19 cellular contexts compared by ENCODE assay signal in genomic region chr16:3868556-3868955, GRCh38. TPM values are rescaled to one million over a fixed set of nuclear protein-coding genes. Genes with fewer than 3 reads are reported as not detected.
DNase-seq lines count a peak whose midpoint lies in the region; ATAC-seq and TF ChIP-seq lines count a peak whose summit lies in the region.
"Had no signal": no experiment of that assay in that cellular context is flagged by ENCODE, and none has a peak within 500 bp of the region (broad histone marks: within the 10 kb centered on the region; RNA-seq: fewer than 3 reads in every experiment).

No MANE protein-coding gene starts in this region.

- ATAC-seq in IMR-90 (ENCODE audit: low read depth) (no peak), HG02852 (IDR thresholded peaks at IDR 0.05; ENCODE audit: unreplicated experiment) (no peak)
- no peak for ATAC-seq in stimulated activated memory B cell treated with anti-CD40 and anti-IgM and Interleukin-4, amounts not matched to agents 10 μg/mL and 1 μg/mL and 100 μg/mL, for 72 hours
- ATAC-seq: activated CD4-positive, alpha-beta T cell treated with anti-CD3 and anti-CD28 coated beads for 36 hours; left cardiac atrium; PC-3; right lobe of liver had no signal

- H3K36me3 Mint-ChIP-seq in CD4-positive, alpha-beta memory T cell = peaks cover 0 to 6% of the 10 kb centered on the region in 2 donors
- H3K36me3 Mint-ChIP-seq in endodermal cell (ENCODE audit: low read depth) = no peaks in the 10 kb centered on the region
- H3K36me3 Mint-ChIP-seq in stimulated activated memory B cell treated with anti-CD40 and anti-IgM and Interleukin-4, amounts not matched to agents 10 μg/mL and 1 μg/mL and 100 μg/mL, for 72 hours = peaks cover 6% of the 10 kb centered on the region

- intact Hi-C loops in CD4-positive, alpha-beta memory T cell (cut with micrococcal nuclease) = no loop called here
- intact Hi-C loops in IMR-90 (cut with micrococcal nuclease) = no loop called here

- H2BK5ac ChIP-seq in IMR-90 (ENCODE audit: low read depth, low read length, poor library complexity, severe bottlenecking) = no peak overlapping the region

- H3K4me2 ChIP-seq in IMR-90 (ENCODE audit: low read depth, low read length) = no peak overlapping the region

- no peak overlapping the region for H2BK20ac ChIP-seq in IMR-90 (ENCODE audit: low read depth, low read length)

- no peak overlapping the region for H2AK5ac ChIP-seq in IMR-90 (ENCODE audit: low read depth, low read length)

- H3K27ac ChIP-seq in CD4-positive, alpha-beta memory T cell (ENCODE audit: low read depth, low read length) = no peak overlapping the region
- H3K27ac ChIP-seq in IMR-90 (ENCODE audit: insufficient read depth, low read length) (no peak overlapping the region), endodermal cell (ENCODE audit: low read depth, low read length) (no peak overlapping the region)
- H3K27ac ChIP-seq: right lobe of liver had no signal

- no peak overlapping the region for H4K5ac ChIP-seq in IMR-90 (ENCODE audit: low read depth, low read length)

- H3K4me1 Mint-ChIP-seq in CD4-positive, alpha-beta memory T cell = peaks cover 63 to 95% (median 80%) of the 10 kb centered on the region in 4 donors
- peaks cover 67% of the 10 kb centered on the region for H3K4me1 Mint-ChIP-seq in endodermal cell
- peaks cover 83% of the 10 kb centered on the region for H3K4me1 Mint-ChIP-seq in stimulated activated memory B cell treated with anti-CD40 and anti-IgM and Interleukin-4, amounts not matched to agents 10 μg/mL and 1 μg/mL and 100 μg/mL, for 72 hours

- H3K4me3 ChIP-seq in CD4-positive, alpha-beta memory T cell (ENCODE audit: low read length in 2 of 2) = no peak overlapping the region
- H3K4me3 ChIP-seq in IMR-90 (ENCODE audit: insufficient read depth, low read depth, low read length) (no peak overlapping the region), endodermal cell (ENCODE audit: low read length) (no peak overlapping the region)
- H3K4me3 ChIP-seq: right lobe of liver had no signal

- no peak for TF ChIP-seq RAD21 in IMR-90 (IDR thresholded peaks at IDR 0.05; ENCODE audit: low read length)

- no peaks in the 10 kb centered on the region for H3K9me3 Mint-ChIP-seq in CD4-positive, alpha-beta memory T cell
- H3K9me3 Mint-ChIP-seq in endodermal cell = no peaks in the 10 kb centered on the region
- no peaks in the 10 kb centered on the region for H3K9me3 Mint-ChIP-seq in stimulated activated memory B cell treated with anti-CD40 and anti-IgM and Interleukin-4, amounts not matched to agents 10 μg/mL and 1 μg/mL and 100 μg/mL, for 72 hours

- H3K14ac ChIP-seq in IMR-90 (replicated peaks; ENCODE audit: low read depth, low read length) = no peak overlapping the region

- H3K27ac Mint-ChIP-seq in CD4-positive, alpha-beta memory T cell = peak overlapping the region in 5 of 7 donors; percentile 46 to 66 (median 61)
- H3K27ac Mint-ChIP-seq in endodermal cell = peak overlapping the region; percentile 9
- H3K27ac Mint-ChIP-seq in stimulated activated memory B cell treated with anti-CD40 and anti-IgM and Interleukin-4, amounts not matched to agents 10 μg/mL and 1 μg/mL and 100 μg/mL, for 72 hours = peak overlapping the region; percentile 17
- H3K27ac Mint-ChIP-seq: activated CD4-positive, alpha-beta T cell treated with anti-CD3 and anti-CD28 coated beads for 36 hours had no signal

- peaks cover 10 to 90% of the 10 kb centered on the region in 2 experiments; a peak in 2 of 4 replicates for H3K79me1 ChIP-seq in IMR-90 (ENCODE audit: low read depth in 1 of 2, low read length in 2 of 2)

- no peak overlapping the region for H2BK15ac ChIP-seq in IMR-90 (ENCODE audit: low read depth, low read length)

- H2BK120ac ChIP-seq in IMR-90 (ENCODE audit: low read depth, low read length) = no peak overlapping the region

- H3K9me1 ChIP-seq in IMR-90 (ENCODE audit: insufficient read depth, low read length) = peaks cover 57% of the 10 kb centered on the region

- TF ChIP-seq CTCF in IMR-90 (conservative IDR thresholded peaks at IDR 0.05; ENCODE audit: low read depth, low read length) (no peak), endodermal cell (conservative IDR thresholded peaks at IDR 0.05) (no peak)

- H4K8ac ChIP-seq in IMR-90 (ENCODE audit: low read depth in 2 of 2, low read length in 2 of 2) = no peak overlapping the region

- no peak overlapping the region for H3K18ac ChIP-seq in IMR-90 (ENCODE audit: low read depth, low read length)

- peaks cover 0 to 1% of the 10 kb centered on the region in 2 donors for H3K27me3 Mint-ChIP-seq in CD4-positive, alpha-beta memory T cell
- H3K27me3 Mint-ChIP-seq in endodermal cell (ENCODE audit: insufficient read depth) = no peaks in the 10 kb centered on the region
- no peaks in the 10 kb centered on the region for H3K27me3 Mint-ChIP-seq in stimulated activated memory B cell treated with anti-CD40 and anti-IgM and Interleukin-4, amounts not matched to agents 10 μg/mL and 1 μg/mL and 100 μg/mL, for 72 hours
- H3K27me3 Mint-ChIP-seq: activated CD4-positive, alpha-beta T cell treated with anti-CD3 and anti-CD28 coated beads for 36 hours had no signal

- WGBS in IMR-90 (ENCODE audit: extremely low coverage in 2 of 2, insufficient read length in 1 of 2), 2 experiments = 100% methylated on average over 2 of the region's 8 CpGs; no CpG with 5 or more reads in 1 of the 2 experiments
- whole genome bisulfite sequencing in endodermal cell (ENCODE audit: insufficient coverage in 1 of 2, insufficient read length in 1 of 2), 2 experiments = 93 to 100% methylated on average over 4 to 8 of the region's 8 CpGs

- H2AK9ac ChIP-seq in IMR-90 (replicated peaks; ENCODE audit: low read depth, low read length, poor library complexity) = peak overlapping the region; percentile 30

- CTCF ChIA-PET in CD4-positive, alpha-beta memory T cell (lab: Charles Lee; ENCODE audit: partially characterized antibody) = interaction anchor here (0.9 to 1.7 kb wide), 2 partner anchors 10 to 172 kb away, joined by 3 to 6 read pairs; no protein-coding TSS in a partner anchor
- CTCF ChIA-PET in IMR-90 (lab: Yijun Ruan, JAX) = interaction anchor here (0.6 to 1.2 kb wide), 3 partner anchors 19 to 415 kb away, joined by 3 read pairs; no protein-coding TSS in a partner anchor

- POLR2A ChIA-PET in CD4-positive, alpha-beta memory T cell (lab: Charles Lee; ENCODE audit: partially characterized antibody) = interaction anchor here (2.1 kb wide), 1 partner anchor 10 kb away, joined by 10 read pairs; no protein-coding TSS in a partner anchor
- POLR2A ChIA-PET in IMR-90 (lab: Charles Lee; ENCODE audit: unreplicated experiment) = interaction anchor here (0.5 to 0.9 kb wide), 2 partner anchors 79 to 151 kb away, joined by 3 to 6 read pairs; no protein-coding TSS in a partner anchor

- DNase-seq in CD4-positive, alpha-beta memory T cell = no peak
- DNase-seq in IMR-90 (no peak), endodermal cell (no peak), activated gamma-delta T cell (lab: John Stamatoyannopoulos, UW) (no peak), NCI-H187 treated with DMSO at 0.1 percent for 48 hours (lab: John Stamatoyannopoulos, UW) (no peak)
- DNase-seq: activated CD4-positive, alpha-beta T cell treated with anti-CD3 and anti-CD28 coated beads for 36 hours; activated effector memory CD4-positive, alpha-beta T cell treated with Interleukin-2 at 50 U/mL for 16 hours; amygdala; Calu3; Karpas-422; left cardiac atrium; MV-4-11; NCI-H187; NCI-H2227 treated with DMSO at 0.1 percent for 48 hours; PC-3; right lobe of liver; Right ventricle myocardium superior had no signal

- BruUV-seq in IMR-90 (replicated peaks; lab: Mats Ljungman, UMichigan) = no TSS peak

- in situ Hi-C loops in IMR-90 (cut with MboI; ENCODE audit: low sequenced_read_pairs) = no loop called here

- dilution Hi-C loops in IMR-90 (cut with HindIII; ENCODE audit: low sequenced_read_pairs, unreplicated experiment) = no loop called here

- H3K27me3 ChIP-seq in CD4-positive, alpha-beta memory T cell (ENCODE audit: insufficient read depth, low read length) = no peaks in the 10 kb centered on the region
- H3K27me3 ChIP-seq in IMR-90 (ENCODE audit: control insufficient read depth, insufficient read depth, low read length) (no peaks in the 10 kb centered on the region), endodermal cell (ENCODE audit: control insufficient read depth, insufficient read depth, low read length, poor library complexity, severe bottlenecking) (no peaks in the 10 kb centered on the region)
- H3K27me3 ChIP-seq: right lobe of liver had no signal

- H3K9me3 ChIP-seq in CD4-positive, alpha-beta memory T cell (ENCODE audit: control insufficient read depth in 1 of 2, low read length in 2 of 2) = no peaks in the 10 kb centered on the region
- no peaks in the 10 kb centered on the region for H3K9me3 ChIP-seq in IMR-90 (ENCODE audit: control insufficient read depth, insufficient read depth, low read length)
- H3K9me3 ChIP-seq in endodermal cell (ENCODE audit: control insufficient read depth, low read length) = no peaks in the 10 kb centered on the region
- H3K9me3 ChIP-seq: right lobe of liver had no signal

- H4K91ac ChIP-seq in IMR-90 (ENCODE audit: insufficient read depth, low read depth, low read length) = no peak overlapping the region

- H3K9ac ChIP-seq in IMR-90 (ENCODE audit: low read depth, low read length) (no peak overlapping the region), endodermal cell (ENCODE audit: extremely low read depth, low read length, poor library complexity, severe bottlenecking) (no peak overlapping the region)

- H3K4ac ChIP-seq in IMR-90 (ENCODE audit: low read depth, low read length) = no peak overlapping the region

- H3K4me3 Mint-ChIP-seq in CD4-positive, alpha-beta memory T cell = peak overlapping the region in 6 of 8 donors; percentile 9 to 65 (median 41)
- no peak overlapping the region for H3K4me3 Mint-ChIP-seq in endodermal cell
- no peak overlapping the region for H3K4me3 Mint-ChIP-seq in stimulated activated memory B cell treated with anti-CD40 and anti-IgM and Interleukin-4, amounts not matched to agents 10 μg/mL and 1 μg/mL and 100 μg/mL, for 72 hours
- H3K4me3 Mint-ChIP-seq: activated CD4-positive, alpha-beta T cell treated with anti-CD3 and anti-CD28 coated beads for 36 hours had no signal

- no peak for TF ChIP-seq POLR2A in IMR-90 (IDR thresholded peaks at IDR 0.05; ENCODE audit: low read depth, low read length)

- peak overlapping the region; percentile 12; the same call in 1 of the 2 replicates for H3K23ac ChIP-seq in IMR-90 (ENCODE audit: low read depth, low read length)

- H2AFZ ChIP-seq in IMR-90 (replicated peaks; ENCODE audit: low read length, poor library complexity) = no peak overlapping the region

- no peaks in the 10 kb centered on the region for H3K36me3 ChIP-seq in CD4-positive, alpha-beta memory T cell (ENCODE audit: insufficient read depth, low read length)
- H3K36me3 ChIP-seq in IMR-90 (ENCODE audit: control insufficient read depth, insufficient read depth, low read length) (no peaks in the 10 kb centered on the region), endodermal cell (ENCODE audit: control insufficient read depth, insufficient read depth, low read length) (peaks cover 9% of the 10 kb centered on the region)
- H3K36me3 ChIP-seq: right lobe of liver had no signal

- H3K56ac ChIP-seq in IMR-90 (ENCODE audit: extremely low read depth, insufficient read depth, low read length) = no peak overlapping the region

- peaks cover 100% of the 10 kb centered on the region for H4K20me1 ChIP-seq in IMR-90 (ENCODE audit: insufficient read depth, low read length)

- H3K4me1 ChIP-seq in CD4-positive, alpha-beta memory T cell (ENCODE audit: insufficient read depth, low read length) = peaks cover 100% of the 10 kb centered on the region
- H3K4me1 ChIP-seq in IMR-90 (ENCODE audit: control insufficient read depth, insufficient read depth, low read length) (peaks cover 21% of the 10 kb centered on the region), endodermal cell (ENCODE audit: control insufficient read depth, insufficient read depth, low read length) (peaks cover 15% of the 10 kb centered on the region)

RNA-seq across cellular contexts. Expression of gene CREBBP, which starts 12.0 kb away (rescaled TPM):
- 100 to 1,000 TPM; 119 to 133 TPM for total RNA-seq in CD4-positive, alpha-beta memory T cell
- 10 to 100 TPM in 1 of 2 donors, under 1 TPM in 1; 0.60 to 17.9 TPM for polyA plus RNA-seq in CD4-positive, alpha-beta memory T cell
- total RNA-seq in IMR-90 (2012; rRNA removed) = 7.3 and 8.3 TPM in 2 replicates
- 12.5 and 14.4 TPM in 2 replicates for polyA plus RNA-seq in IMR-90 (2012; rRNA removed)
- polyA plus RNA-seq in IMR-90 (2012; cell fraction: cytosol; rRNA removed) = 3.9 and 6.7 TPM in 2 replicates
- 20.8 and 24.3 TPM in 2 replicates for polyA plus RNA-seq in IMR-90 (2012; cell fraction: nucleus; rRNA removed; ENCODE audit: low replicate concordance)
- 100 to 1,000 TPM in 1 of 2 donors, 10 to 100 TPM in 1; 71.1 to 103 TPM for total RNA-seq in endodermal cell
- polyA plus RNA-seq in endodermal cell (2013, experiment 1 of 2) = 40.4 TPM
- 41.5 TPM for polyA plus RNA-seq in endodermal cell (2013, experiment 2 of 2)

Comparison
In these comparisons a context has a peak if more than half of its experiments do, and no peak if none do; other contexts are left out.
1. H3K27ac Mint-ChIP-seq: peak in every context shown above with its lines; median percentile 61 in CD4-positive, alpha-beta memory T cell; 17 in stimulated activated memory B cell treated with anti-CD40 and anti-IgM and Interleukin-4, amounts not matched to agents 10 μg/mL and 1 μg/mL and 100 μg/mL, for 72 hours; 9 in endodermal cell.
2. H3K4me3 Mint-ChIP-seq: peak in CD4-positive, alpha-beta memory T cell (6 of 8); none in endodermal cell (single experiment) and stimulated activated memory B cell treated with anti-CD40 and anti-IgM and Interleukin-4, amounts not matched to agents 10 μg/mL and 1 μg/mL and 100 μg/mL, for 72 hours (single experiment).